ENCODE assay signal across 19 cellular contexts in the genomic region with DNA sequence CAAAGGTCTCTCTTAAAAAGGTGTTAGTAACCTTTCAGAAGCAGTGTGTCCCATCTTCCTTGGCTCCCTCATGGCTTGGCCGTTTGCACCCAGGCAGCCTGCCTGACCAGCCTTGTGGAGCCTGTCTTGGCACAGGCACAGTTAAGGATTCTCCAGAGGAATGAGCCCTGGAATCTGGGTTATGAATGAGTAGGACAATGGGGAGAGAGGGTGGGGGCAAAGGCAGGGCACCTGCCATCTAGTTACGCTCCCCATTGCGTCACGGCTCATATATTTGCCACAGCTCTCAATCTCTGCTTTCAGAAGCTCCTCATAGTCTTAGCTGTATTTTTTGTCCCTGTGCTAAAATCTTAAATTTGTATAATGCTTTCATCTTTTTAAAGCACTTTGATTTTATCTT.
"Had no signal": no experiment of that assay in that cellular context is flagged by ENCODE, and none has a peak within 500 bp of the region (broad histone marks: within the 10 kb centered on the region; RNA-seq: fewer than 3 reads in every experiment).

No MANE protein-coding gene starts in this region.

- H3K36me3 ChIP-seq: pancreas, transverse colon had no signal

- H3K27ac ChIP-seq: pancreas, skin epidermis, transverse colon had no signal

- ATAC-seq: activated CD4-positive, alpha-beta T cell treated with anti-CD3 and anti-CD28 coated beads for 36 hours; naive thymus-derived CD4-positive, alpha-beta T cell; pancreas; T-helper 17 cell had no signal

- H3K9me3 Mint-ChIP-seq: activated CD4-positive, alpha-beta memory T cell treated with anti-CD3 and anti-CD28 coated beads, Interleukin-2, amount 10 ng/mL, durations not matched to agents 7 days and 5 days; activated naive CD4-positive, alpha-beta T cell treated with anti-CD3 and anti-CD28 coated beads, Interleukin-2, amount 50 U/mL, for 24 hours; central memory CD8-positive, alpha-beta T cell; naive thymus-derived CD4-positive, alpha-beta T cell had no signal

- H3K4me3 ChIP-seq: pancreas, skin epidermis, transverse colon had no signal

- H3K4me1 Mint-ChIP-seq: activated CD4-positive, alpha-beta memory T cell treated with anti-CD3 and anti-CD28 coated beads, Interleukin-2, amount 10 ng/mL, durations not matched to agents 7 days and 5 days; activated CD4-positive, alpha-beta T cell treated with anti-CD3 and anti-CD28 coated beads for 36 hours; activated naive CD4-positive, alpha-beta T cell treated with anti-CD3 and anti-CD28 coated beads, Interleukin-2, amount 50 U/mL, for 24 hours; central memory CD8-positive, alpha-beta T cell had no signal

- H3K4me1 ChIP-seq: pancreas, transverse colon had no signal

- H3K27me3 Mint-ChIP-seq: activated CD4-positive, alpha-beta memory T cell treated with anti-CD3 and anti-CD28 coated beads, Interleukin-2, amount 10 ng/mL, durations not matched to agents 7 days and 5 days; activated CD4-positive, alpha-beta T cell treated with anti-CD3 and anti-CD28 coated beads for 36 hours; activated naive CD4-positive, alpha-beta T cell treated with anti-CD3 and anti-CD28 coated beads, Interleukin-2, amount 50 U/mL, for 24 hours; central memory CD8-positive, alpha-beta T cell; naive thymus-derived CD4-positive, alpha-beta T cell; T-helper 17 cell had no signal

- H3K4me3 Mint-ChIP-seq: activated CD4-positive, alpha-beta memory T cell treated with anti-CD3 and anti-CD28 coated beads, Interleukin-2, amount 10 ng/mL, durations not matched to agents 7 days and 5 days; activated CD4-positive, alpha-beta T cell treated with anti-CD3 and anti-CD28 coated beads for 36 hours; activated naive CD4-positive, alpha-beta T cell treated with anti-CD3 and anti-CD28 coated beads, Interleukin-2, amount 50 U/mL, for 24 hours; central memory CD8-positive, alpha-beta T cell; naive thymus-derived CD4-positive, alpha-beta T cell; T-helper 17 cell had no signal

- H3K27me3 ChIP-seq: pancreas, transverse colon had no signal

- H3K36me3 Mint-ChIP-seq: activated naive CD4-positive, alpha-beta T cell treated with anti-CD3 and anti-CD28 coated beads, Interleukin-2, amount 50 U/mL, for 24 hours had no signal

- H3K9me3 ChIP-seq: pancreas, transverse colon had no signal

- DNase-seq: activated CD4-positive, alpha-beta memory T cell treated with anti-CD3 and anti-CD28 coated beads, Interleukin-2, amount 10 ng/mL, durations not matched to agents 7 days and 5 days; activated CD4-positive, alpha-beta T cell treated with anti-CD3 and anti-CD28 coated beads for 36 hours; activated CD8-positive, alpha-beta memory T cell treated with anti-CD3 and anti-CD28 coated beads, Interleukin-2, amount 50 U/mL, for 4 hours; activated effector memory CD4-positive, alpha-beta T cell treated with anti-CD3 and anti-CD28 coated beads, Interleukin-2, amount 50 U/mL, for 16 hours; amniotic stem cell; cortex of kidney; effector CD4-positive, alpha-beta T cell; foreskin fibroblast; naive thymus-derived CD4-positive, alpha-beta T cell; pancreas; stimulated activated CD4-positive, alpha-beta T cell treated with anti-CD3 and anti-CD28 coated beads, Interleukin-15, amount 100 ng/mL, for 24 hours; stimulated activated CD4-positive, alpha-beta T cell treated with anti-CD3 and anti-CD28 coated beads, Interleukin-4, amount 100 ng/mL, for 1 hour; stimulated activated naive CD4-positive, alpha-beta T cell; substantia nigra; T-helper 17 cell; transverse colon had no signal

- H3K27ac Mint-ChIP-seq: activated CD4-positive, alpha-beta memory T cell treated with anti-CD3 and anti-CD28 coated beads, Interleukin-2, amount 10 ng/mL, durations not matched to agents 7 days and 5 days; activated CD4-positive, alpha-beta T cell treated with anti-CD3 and anti-CD28 coated beads for 36 hours; activated naive CD4-positive, alpha-beta T cell treated with anti-CD3 and anti-CD28 coated beads, Interleukin-2, amount 50 U/mL, for 24 hours; T-helper 17 cell had no signal
